In the genomic region with DNA sequence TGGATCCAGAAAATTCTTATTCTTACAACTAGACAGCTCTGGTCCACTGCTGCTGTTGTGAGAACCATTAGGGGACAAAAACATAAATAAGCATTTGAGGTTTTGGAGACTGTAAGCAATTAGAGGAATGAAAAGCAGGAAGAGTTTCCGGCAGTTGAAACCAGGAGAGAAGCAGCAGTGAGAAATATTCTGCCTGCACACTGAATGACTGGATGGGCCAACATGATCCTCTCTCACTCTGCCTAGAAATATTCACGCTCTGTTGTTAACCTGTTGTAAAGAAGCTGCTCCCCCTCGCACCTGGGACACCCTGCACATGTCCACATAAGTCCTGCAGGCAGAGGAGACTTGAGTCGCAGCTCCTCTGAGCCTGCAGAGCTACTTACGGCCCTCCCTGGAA, we compare ENCODE assay signal across 1 cellular context.
TF ChIP-seq lines count a peak whose summit lies in the region.

No MANE protein-coding gene starts in this region.

TF ChIP-seq in GM23338, 12 proteins besides CTCF, POLR2A, EP300 and RAD21 (continued from another document):
- TF ChIP-seq ZNF462 (CRISPR knock-in tag; IDR thresholded peaks at IDR 0.05) (no peak), EZH2phosphoT487 (IDR thresholded peaks at IDR 0.05; ENCODE audit: unreplicated experiment) (no peak)
TF ChIP-seq in GM23338: peak in this region for 0.
